In genomic region chr3:125261031-125261430, GRCh38 we compare ENCODE assay signal across 24 cellular contexts. TPM values are rescaled to one million over a fixed set of nuclear protein-coding genes. Genes with fewer than 3 reads are reported as not detected.
DNase-seq lines count a peak whose midpoint lies in the region; ATAC-seq and TF ChIP-seq lines count a peak whose summit lies in the region.
"Had no signal": no experiment of that assay in that cellular context is flagged by ENCODE, and none has a peak within 500 bp of the region (broad histone marks: within the 10 kb centered on the region; RNA-seq: fewer than 3 reads in every experiment).

No MANE protein-coding gene starts in this region.

- no peak overlapping the region for H3K4me3 Mint-ChIP-seq in progenitor cell of endocrine pancreas (ENCODE audit: low read depth)
- H3K4me3 Mint-ChIP-seq: activated naive CD4-positive, alpha-beta T cell treated with anti-CD3 and anti-CD28 coated beads, Interleukin-2, amount 10 ng/mL, durations not matched to agents 7 days and 5 days; CD4-positive, alpha-beta T cell; immature natural killer cell; naive thymus-derived CD4-positive, alpha-beta T cell had no signal

- H3K36me3 Mint-ChIP-seq in progenitor cell of endocrine pancreas (ENCODE audit: insufficient read depth), result peaks cover 26% of the 10 kb centered on the region

- no peak for TF ChIP-seq CTCF in progenitor cell of endocrine pancreas (IDR thresholded peaks at IDR 0.05; ENCODE audit: unreplicated experiment)

- peaks cover 12% of the 10 kb centered on the region for H3K4me1 Mint-ChIP-seq in progenitor cell of endocrine pancreas (ENCODE audit: low read depth)

- H3K27ac Mint-ChIP-seq in progenitor cell of endocrine pancreas, result peak overlapping the region; percentile 6
- H3K27ac Mint-ChIP-seq: activated naive CD4-positive, alpha-beta T cell treated with anti-CD3 and anti-CD28 coated beads, Interleukin-2, amount 10 ng/mL, durations not matched to agents 7 days and 5 days; CD4-positive, alpha-beta T cell had no signal

- no peaks in the 10 kb centered on the region for H3K27me3 Mint-ChIP-seq in progenitor cell of endocrine pancreas
- H3K27me3 Mint-ChIP-seq: activated naive CD4-positive, alpha-beta T cell treated with anti-CD3 and anti-CD28 coated beads, Interleukin-2, amount 10 ng/mL, durations not matched to agents 7 days and 5 days; CD4-positive, alpha-beta T cell; naive thymus-derived CD4-positive, alpha-beta T cell had no signal

- DNase-seq in NCI-H510A treated with DMSO at 0.1 percent for 48 hours (lab: John Stamatoyannopoulos, UW) (peak; percentile 1), NCI-H510A (lab: John Stamatoyannopoulos, UW) (no peak), NCI-H2029 treated with DMSO at 0.1 percent for 48 hours (lab: John Stamatoyannopoulos, UW) (peak; percentile 73), NCI-H774 (lab: John Stamatoyannopoulos, UW) (peak; percentile 1), progenitor cell of endocrine pancreas (ENCODE audit: low spot score, unreplicated experiment) (no peak), midbrain (lab: John Stamatoyannopoulos, UW) (no peak)
- DNase-seq: activated CD4-positive, alpha-beta T cell treated with anti-CD3 and anti-CD28 coated beads for 4 hours; activated naive CD4-positive, alpha-beta T cell treated with anti-CD3 and anti-CD28 coated beads, Interleukin-2, amount 10 ng/mL, durations not matched to agents 7 days and 5 days; amniotic stem cell; CD4-positive, alpha-beta T cell; cortex of kidney; DMS 273 treated with DMSO at 0.1 percent for 48 hours; foreskin keratinocyte; immature natural killer cell; Kasumi-1; left lung; naive thymus-derived CD4-positive, alpha-beta T cell; occipital lobe; SJCRH30; stimulated activated CD4-positive, alpha-beta T cell treated with anti-CD3 and anti-CD28 coated beads, Interleukin-2, amount 100 ng/mL, for 24 hours; upper lobe of left lung had no signal

- ATAC-seq in GM19455 (IDR thresholded peaks at IDR 0.05; ENCODE audit: unreplicated experiment), result no peak
- ATAC-seq in GM18873 (IDR thresholded peaks at IDR 0.05; ENCODE audit: low FRiP score, unreplicated experiment), result no peak
- ATAC-seq: esophagus mucosa; foreskin keratinocyte; left lung; naive thymus-derived CD4-positive, alpha-beta T cell had no signal

- peaks cover 15% of the 10 kb centered on the region for H3K9me3 Mint-ChIP-seq in progenitor cell of endocrine pancreas (ENCODE audit: low read depth)

RNA-seq across cellular contexts. Expression of gene SLC12A8, which starts 48.5 kb away (rescaled TPM):
- total RNA-seq in progenitor cell of endocrine pancreas, result 9.2 and 10.7 TPM in 2 replicates

Comparison
In these comparisons a context has a peak if more than half of its experiments do, and no peak if none do; other contexts are left out.
1. DNase-seq: peak in NCI-H510A treated with DMSO at 0.1 percent for 48 hours (single experiment), NCI-H2029 treated with DMSO at 0.1 percent for 48 hours (single experiment) and NCI-H774 (single experiment); none in NCI-H510A (single experiment), progenitor cell of endocrine pancreas (single experiment) and midbrain (single experiment).